ENCODE assay signal across 17 cellular contexts in genomic region chr14:102377696-102378095, GRCh38. TPM values are rescaled to one million over a fixed set of nuclear protein-coding genes. Genes with fewer than 3 reads are reported as not detected.
A peak's percentile ranks its signal among the peaks of the same experiment; 100 is the strongest.
DNase-seq lines count a peak whose midpoint lies in the region; ATAC-seq, FAIRE-seq and TF ChIP-seq lines count a peak whose summit lies in the region.
"Had no signal": no experiment of that assay in that cellular context is flagged by ENCODE, and none has a peak within 500 bp of the region (broad histone marks: within the 10 kb centered on the region; RNA-seq: fewer than 3 reads in every experiment).

No MANE protein-coding gene starts in this region.

- ATAC-seq in HepG2 (no peak), right lobe of liver (no peak)
- ATAC-seq: GM23338 had no signal

- H4K20me1 ChIP-seq in HepG2 (ENCODE audit: insufficient read depth, low read length): no peaks in the 10 kb centered on the region

- POLR2A ChIA-PET in HepG2 (lab: Yijun Ruan, JAX): no interaction called here

- H3K36me3 ChIP-seq in HepG2 (replicated peaks in 1 of 2; ENCODE audit: control insufficient read depth in 1 of 2, insufficient read depth in 2 of 2, low read length in 2 of 2) (peaks cover 3 to 12% of the 10 kb centered on the region in 2 experiments; a peak in 2 of 5 replicates), right lobe of liver (peaks cover 0 to 4% (median 1%) of the 10 kb centered on the region in 4 donors), neutrophil (peaks cover 78% of the 10 kb centered on the region)

- H3K9me3 ChIP-seq in HepG2 (ENCODE audit: low read length): no peaks in the 10 kb centered on the region
- H3K9me3 ChIP-seq in right lobe of liver: no peaks in the 10 kb centered on the region
- no peaks in the 10 kb centered on the region for H3K9me3 ChIP-seq in neutrophil
- H3K9me3 ChIP-seq: HAP-1 had no signal

- no peak for TF ChIP-seq POLR2A in HepG2 (IDR thresholded peaks at IDR 0.05; ENCODE audit: insufficient read depth in 1 of 2, low read depth in 2 of 2, low read length in 2 of 2)
- no peak for TF ChIP-seq POLR2A in right lobe of liver (IDR thresholded peaks at IDR 0.05)

- no peak for FAIRE-seq in HepG2 (lab: Jason Lieb, UNC)
- FAIRE-seq: GM12891, GM18507 had no signal

- TF ChIP-seq CTCF in HepG2 (CRISPR knock-in tag; IDR thresholded peaks at IDR 0.05) (no peak), right lobe of liver (IDR thresholded peaks at IDR 0.05) (no peak), neutrophil (IDR thresholded peaks at IDR 0.05) (no peak)

- H3K27ac ChIP-seq in HepG2 (ENCODE audit: extremely low read length, insufficient read depth, low read length) (no peak overlapping the region), right lobe of liver (no peak overlapping the region), neutrophil (peak overlapping the region; percentile 62)

- H3K4me3 ChIP-seq in HepG2 (replicated peaks in 1 of 3; ENCODE audit: insufficient read depth in 1 of 3, low read depth in 2 of 3, low read length in 3 of 3) (no peak overlapping the region), right lobe of liver (no peak overlapping the region), neutrophil (ENCODE audit: low read depth in 1 of 2, low read length in 1 of 2) (no peak overlapping the region)
- H3K4me3 ChIP-seq: GM23338, HAP-1 had no signal

- TF ChIP-seq EP300 in HepG2 (IDR thresholded peaks at IDR 0.05; ENCODE audit: low read depth in 2 of 2, low read length in 2 of 2) (no peak), HepG2 (CRISPR knock-in tag; IDR thresholded peaks at IDR 0.05; ENCODE audit: borderline replicate concordance) (no peak), Ishikawa (IDR thresholded peaks at IDR 0.05; ENCODE audit: borderline replicate concordance) (no peak)

- H3K27me3 ChIP-seq in HepG2 (ENCODE audit: control insufficient read depth in 1 of 2, insufficient read depth in 2 of 2, low read length in 2 of 2) (no peaks in the 10 kb centered on the region), right lobe of liver (no peaks in the 10 kb centered on the region), neutrophil (no peaks in the 10 kb centered on the region)

- H3K4me2 ChIP-seq in HepG2 (ENCODE audit: low read depth, low read length): no peak overlapping the region
- H3K4me2 ChIP-seq: GM23338 had no signal

- no peak for TF ChIP-seq RAD21 in HepG2 (CRISPR knock-in tag; IDR thresholded peaks at IDR 0.05)
- no peak for TF ChIP-seq RAD21 in Ishikawa (IDR thresholded peaks at IDR 0.05; ENCODE audit: low read depth)

- in situ Hi-C loops in HepG2 (cut with HindIII; ENCODE audit: extremely low pct_ligation_motif_present, low pct_unique_long_range_greater_than_20kb): no loop called here

- DNase-seq in HepG2 (ENCODE audit: low spot score): no peak
- no peak for DNase-seq in right lobe of liver
- no peak for DNase-seq in NOMO-1 treated with dmso at 0.1 percent for 144 hours (lab: John Stamatoyannopoulos, UW; ENCODE audit: unreplicated experiment)
- no peak for DNase-seq in T-helper 9 cell
- DNase-seq: C1 segment of cervical spinal cord; Calu3; CD4-positive, alpha-beta memory T cell; COR-L47; DMS53; DMS79 treated with DMSO at 0.1 percent for 48 hours; GF-D8 had no signal

- H3K4me1 ChIP-seq in HepG2 (ENCODE audit: insufficient read depth, low read length) (peaks cover 18% of the 10 kb centered on the region), right lobe of liver (peaks cover 0 to 9% (median 0%) of the 10 kb centered on the region in 4 donors), neutrophil (ENCODE audit: control insufficient read depth in 1 of 2, insufficient read depth in 1 of 2, low read depth in 1 of 2, low read length in 1 of 2) (peaks cover 25 to 29% of the 10 kb centered on the region in 2 experiments)
- H3K4me1 ChIP-seq: HAP-1 had no signal

- H2AFZ ChIP-seq in HepG2 (ENCODE audit: low read length): no peak overlapping the region
- H2AFZ ChIP-seq: GM23338 had no signal

- BruUV-seq in HepG2 (replicated peaks; lab: Mats Ljungman, UMichigan): no TSS peak

- H3K9ac ChIP-seq in HepG2 (ENCODE audit: insufficient read depth, low read depth, low read length): no peak overlapping the region

- intact Hi-C loops in HepG2 (cut with micrococcal nuclease; ENCODE audit: unreplicated experiment): no loop called here
- intact Hi-C loops in right lobe of liver (cut with DNase I): no loop called here

- CTCF ChIA-PET in HepG2 (lab: Yijun Ruan, JAX; ENCODE audit: low intra/inter-chr PET ratio, low total read pairs): no interaction called here

- no peaks in the 10 kb centered on the region for H3K79me2 ChIP-seq in HepG2 (ENCODE audit: insufficient read depth, low read length)

RNA-seq across cellular contexts. Expression of gene TECPR2, which starts 15.0 kb away (rescaled TPM):
- 5.7 and 13.6 TPM in 2 replicates for total RNA-seq in HepG2 (2016; rRNA removed; fragmentation: Illumina TruSeq; extraction: Trizol)
- 1.9 and 2.0 TPM in 2 replicates for total RNA-seq in HepG2 (2016; cell fraction: cytosol; rRNA removed; fragmentation: Illumina TruSeq; extraction: Trizol; ENCODE audit: low read depth)
- 7.0 and 9.8 TPM in 2 replicates for total RNA-seq in HepG2 (2016; cell fraction: insoluble cytoplasmic fraction; rRNA removed; fragmentation: Illumina TruSeq; extraction: Trizol)
- total RNA-seq in HepG2 (2016; cell fraction: membrane; rRNA removed; fragmentation: Illumina TruSeq; extraction: Trizol): 2.6 and 5.0 TPM in 2 replicates
- total RNA-seq in HepG2 (2016; cell fraction: nucleus; rRNA removed; fragmentation: Illumina TruSeq; extraction: Trizol): 7.5 and 9.3 TPM in 2 replicates
- 3.5 and 4.6 TPM in 2 replicates for polyA plus RNA-seq in HepG2 (2011; rRNA removed)
- 2.6 and 2.7 TPM in 2 replicates for polyA plus RNA-seq in HepG2 (2011; cell fraction: cytosol; rRNA removed)
- polyA plus RNA-seq in HepG2 (2011; cell fraction: nucleus; rRNA removed): 7.3 and 11.9 TPM in 2 replicates
- polyA plus RNA-seq in HepG2 (2012): 3.2 and 3.8 TPM in 2 replicates
- 0.25 and 0.41 TPM in 2 replicates for polyA plus RNA-seq in HepG2 (2016; cell fraction: cytosol; fragmentation: Illumina TruSeq; extraction: Trizol; ENCODE audit: low read depth)
- 3.3 and 5.5 TPM in 2 replicates for polyA plus RNA-seq in HepG2 (2016; cell fraction: insoluble cytoplasmic fraction; fragmentation: Illumina TruSeq; extraction: Trizol; ENCODE audit: low read depth)
- polyA plus RNA-seq in HepG2 (2016; cell fraction: membrane; fragmentation: Illumina TruSeq; extraction: Trizol; ENCODE audit: low read depth): 0.94 and 1.0 TPM in 2 replicates
- polyA plus RNA-seq in HepG2 (2016; cell fraction: nucleus; fragmentation: Illumina TruSeq; extraction: Trizol; ENCODE audit: insufficient read depth, low read depth): 8.0 and 10.0 TPM in 2 replicates
- 12.3 and 15.8 TPM in 2 replicates for polyA minus RNA-seq in HepG2 (2011; rRNA and poly(A)+ RNA removed; ENCODE audit: low replicate concordance)
- 3.6 and 7.3 TPM in 2 replicates for polyA minus RNA-seq in HepG2 (2011; cell fraction: cytosol; rRNA and poly(A)+ RNA removed)
- 8.8 and 9.8 TPM in 2 replicates for polyA minus RNA-seq in HepG2 (2011; cell fraction: nucleus; rRNA and poly(A)+ RNA removed)
- 10 to 100 TPM in 2 of 6 experiments, 1 to 10 TPM in 4; 5.5 to 10.5 (median 9.4) TPM for total RNA-seq in right lobe of liver

RNA-seq across cellular contexts. Expression of gene CINP, which starts 15.0 kb away (rescaled TPM):
- total RNA-seq in HepG2 (2016; rRNA removed; fragmentation: Illumina TruSeq; extraction: Trizol) (42.8 and 59.7 TPM in 2 replicates), right lobe of liver (10 to 100 TPM; 15.2 to 32.3 (median 21.0) TPM)
- total RNA-seq in HepG2 (2016; cell fraction: cytosol; rRNA removed; fragmentation: Illumina TruSeq; extraction: Trizol; ENCODE audit: low read depth): 9.8 and 10.7 TPM in 2 replicates
- 42.0 and 63.9 TPM in 2 replicates for total RNA-seq in HepG2 (2016; cell fraction: insoluble cytoplasmic fraction; rRNA removed; fragmentation: Illumina TruSeq; extraction: Trizol)
- total RNA-seq in HepG2 (2016; cell fraction: membrane; rRNA removed; fragmentation: Illumina TruSeq; extraction: Trizol): 19.4 and 21.7 TPM in 2 replicates
- 14.1 and 15.2 TPM in 2 replicates for total RNA-seq in HepG2 (2016; cell fraction: nucleus; rRNA removed; fragmentation: Illumina TruSeq; extraction: Trizol)
- 30.9 and 32.8 TPM in 2 replicates for polyA plus RNA-seq in HepG2 (2011; rRNA removed)
- polyA plus RNA-seq in HepG2 (2011; cell fraction: cytosol; rRNA removed): 37.0 and 48.8 TPM in 2 replicates
- polyA plus RNA-seq in HepG2 (2011; cell fraction: nucleus; rRNA removed): 9.4 and 12.4 TPM in 2 replicates
- polyA plus RNA-seq in HepG2 (2012): 22.1 and 22.3 TPM in 2 replicates
- polyA plus RNA-seq in HepG2 (2016; cell fraction: cytosol; fragmentation: Illumina TruSeq; extraction: Trizol; ENCODE audit: low read depth): 14.5 and 14.8 TPM in 2 replicates
- polyA plus RNA-seq in HepG2 (2016; cell fraction: insoluble cytoplasmic fraction; fragmentation: Illumina TruSeq; extraction: Trizol; ENCODE audit: low read depth): 70.2 and 75.7 TPM in 2 replicates
- 15.8 and 20.2 TPM in 2 replicates for polyA plus RNA-seq in HepG2 (2016; cell fraction: membrane; fragmentation: Illumina TruSeq; extraction: Trizol; ENCODE audit: low read depth)
- 24.1 and 25.0 TPM in 2 replicates for polyA plus RNA-seq in HepG2 (2016; cell fraction: nucleus; fragmentation: Illumina TruSeq; extraction: Trizol; ENCODE audit: insufficient read depth, low read depth)
- 47.0 and 60.6 TPM in 2 replicates for polyA minus RNA-seq in HepG2 (2011; rRNA and poly(A)+ RNA removed; ENCODE audit: low replicate concordance)
- polyA minus RNA-seq in HepG2 (2011; cell fraction: cytosol; rRNA and poly(A)+ RNA removed): 13.5 and 13.8 TPM in 2 replicates
- 17.0 and 18.9 TPM in 2 replicates for polyA minus RNA-seq in HepG2 (2011; cell fraction: nucleus; rRNA and poly(A)+ RNA removed)

RNA-seq across cellular contexts. Expression of gene ZNF839, which starts 58.1 kb away (rescaled TPM):
- total RNA-seq in HepG2 (2016; rRNA removed; fragmentation: Illumina TruSeq; extraction: Trizol) (8.2 and 12.8 TPM in 2 replicates), right lobe of liver (1 to 10 TPM; 3.6 to 8.7 (median 5.9) TPM)
- total RNA-seq in HepG2 (2016; cell fraction: cytosol; rRNA removed; fragmentation: Illumina TruSeq; extraction: Trizol; ENCODE audit: low read depth): 9.1 and 10.6 TPM in 2 replicates
- 8.4 and 10.7 TPM in 2 replicates for total RNA-seq in HepG2 (2016; cell fraction: insoluble cytoplasmic fraction; rRNA removed; fragmentation: Illumina TruSeq; extraction: Trizol)
- 9.6 and 11.1 TPM in 2 replicates for total RNA-seq in HepG2 (2016; cell fraction: membrane; rRNA removed; fragmentation: Illumina TruSeq; extraction: Trizol)
- total RNA-seq in HepG2 (2016; cell fraction: nucleus; rRNA removed; fragmentation: Illumina TruSeq; extraction: Trizol): 11.5 and 11.8 TPM in 2 replicates
- polyA plus RNA-seq in HepG2 (2011; rRNA removed): 9.3 and 11.1 TPM in 2 replicates
- polyA plus RNA-seq in HepG2 (2011; cell fraction: cytosol; rRNA removed): 5.1 and 6.1 TPM in 2 replicates
- polyA plus RNA-seq in HepG2 (2011; cell fraction: nucleus; rRNA removed): 26.5 and 27.5 TPM in 2 replicates
- 4.2 and 5.2 TPM in 2 replicates for polyA plus RNA-seq in HepG2 (2012)
- polyA plus RNA-seq in HepG2 (2016; cell fraction: cytosol; fragmentation: Illumina TruSeq; extraction: Trizol; ENCODE audit: low read depth): 1.3 and 1.6 TPM in 2 replicates
- 5.7 and 6.5 TPM in 2 replicates for polyA plus RNA-seq in HepG2 (2016; cell fraction: insoluble cytoplasmic fraction; fragmentation: Illumina TruSeq; extraction: Trizol; ENCODE audit: low read depth)
- polyA plus RNA-seq in HepG2 (2016; cell fraction: membrane; fragmentation: Illumina TruSeq; extraction: Trizol; ENCODE audit: low read depth): 3.0 and 4.1 TPM in 2 replicates
- 33.2 and 35.7 TPM in 2 replicates for polyA plus RNA-seq in HepG2 (2016; cell fraction: nucleus; fragmentation: Illumina TruSeq; extraction: Trizol; ENCODE audit: insufficient read depth, low read depth)
- 7.4 and 14.9 TPM in 2 replicates for polyA minus RNA-seq in HepG2 (2011; rRNA and poly(A)+ RNA removed; ENCODE audit: low replicate concordance)
- 4.6 and 4.8 TPM in 2 replicates for polyA minus RNA-seq in HepG2 (2011; cell fraction: cytosol; rRNA and poly(A)+ RNA removed)
- 11.6 and 11.8 TPM in 2 replicates for polyA minus RNA-seq in HepG2 (2011; cell fraction: nucleus; rRNA and poly(A)+ RNA removed)
